8 cellular contexts compared by ENCODE assay signal in genomic region chr9:129884220-129885017, GRCh38. TPM values are rescaled to one million over a fixed set of nuclear protein-coding genes. Genes with fewer than 3 reads are reported as not detected.
DNase-seq lines count a peak whose midpoint lies in the region; ATAC-seq and TF ChIP-seq lines count a peak whose summit lies in the region.

No MANE protein-coding gene starts in this region.

- peak; percentile 93 to 98 (median 96) for DNase-seq in CD4-positive, alpha-beta T cell
- DNase-seq in OCI-LY7 (ENCODE audit: low spot score), result peak; percentile 97
- DNase-seq in activated T-cell treated with anti-CD3 and anti-CD28 coated beads for 24 hours (ENCODE audit: low read depth), result peak; percentile 92
- peak; percentile 94 to 95 for DNase-seq in erythroblast (lab: John Stamatoyannopoulos, UW)
- DNase-seq in stimulated activated CD8-positive, alpha-beta memory T cell treated with anti-CD3 and anti-CD28 coated beads, Interleukin-4, amount 100 ng/mL, for 48 hours, result peak; percentile 97

- TF ChIP-seq POLR2A in erythroblast (IDR thresholded peaks at IDR 0.05; ENCODE audit: low read length), result peak; percentile 91

- H3K4me1 Mint-ChIP-seq in CD4-positive, alpha-beta T cell (ENCODE audit: low read depth), result peaks cover 53% of the 10 kb centered on the region

- no peaks in the 10 kb centered on the region for H3K27me3 ChIP-seq in CD4-positive, alpha-beta T cell (ENCODE audit: control insufficient read depth, insufficient read depth, low read length)
- no peaks in the 10 kb centered on the region for H3K27me3 ChIP-seq in HUES48 (ENCODE audit: control insufficient read depth, insufficient read depth, low read length)
- no peaks in the 10 kb centered on the region for H3K27me3 ChIP-seq in mucosa of rectum (ENCODE audit: control insufficient read depth in 2 of 2, insufficient read depth in 2 of 2, low read length in 2 of 2)

- peak overlapping the region; percentile 53 for H3K4me3 ChIP-seq in HUES48 (ENCODE audit: low read depth, low read length)
- H3K4me3 ChIP-seq in OCI-LY7 (ENCODE audit: low read depth, low read length, poor library complexity, severe bottlenecking), result peak overlapping the region; percentile 66
- peak overlapping the region; percentile 71 to 84 for H3K4me3 ChIP-seq in mucosa of rectum (ENCODE audit: low read length in 2 of 2)

- H3K9me3 ChIP-seq in CD4-positive, alpha-beta T cell (ENCODE audit: control insufficient read depth, low read length), result no peaks in the 10 kb centered on the region
- H3K9me3 ChIP-seq in HUES48 (ENCODE audit: control insufficient read depth, insufficient read depth, low read length), result no peaks in the 10 kb centered on the region
- H3K9me3 ChIP-seq in OCI-LY7 (ENCODE audit: low read length), result peaks cover under 1% of the 10 kb centered on the region; the same call in 1 of the 2 replicates
- H3K9me3 ChIP-seq in mucosa of rectum (ENCODE audit: control insufficient read depth in 2 of 2, low read length in 2 of 2), result no peaks in the 10 kb centered on the region

- peak overlapping the region; percentile 99 for H3K27ac Mint-ChIP-seq in CD4-positive, alpha-beta T cell

- H3K36me3 Mint-ChIP-seq in CD4-positive, alpha-beta T cell (ENCODE audit: low read depth), result peaks cover 38% of the 10 kb centered on the region

- peak overlapping the region; percentile 95 for H3K4me2 ChIP-seq in OCI-LY7 (ENCODE audit: low read length)

- POLR2A ChIA-PET in CD4-positive, alpha-beta T cell (lab: Charles Lee), result interaction anchor here (1.0 to 13.2 kb wide), 16 partner anchors 10 to 169 kb away, joined by 3 to 206 read pairs (median 22); partner anchors contain the start of genes C9orf78, FNBP1, TOR1A and USP20
- POLR2A ChIA-PET in OCI-LY7 (lab: Charles Lee), result interaction anchor here (0.6 to 1.8 kb wide), 2 partner anchors 49 to 170 kb away, joined by 3 to 7 read pairs; partner anchors contain the start of genes C9orf78, GPR107 and USP20

- intact Hi-C loops in CD4-positive, alpha-beta T cell (cut with DNase I, micrococcal nuclease), result loop anchor here (1.0 to 10.0 kb wide), 8 partner anchors 16 to 350 kb away; partner anchors contain the start of genes C9orf78 (in 1 of the 2), FNBP1 (in 1 of the 2) and USP20 (in 1 of the 2)
- intact Hi-C loops in OCI-LY7 (cut with micrococcal nuclease; ENCODE audit: unreplicated experiment), result loop anchor here (1.0 to 2.0 kb wide), 4 partner anchors 50 to 356 kb away; partner anchors contain the start of genes C9orf78 and USP20

- no peaks in the 10 kb centered on the region for H3K9me2 ChIP-seq in OCI-LY7 (ENCODE audit: insufficient read depth, low read length)

- peak overlapping the region; percentile 99 for H3K27ac ChIP-seq in CD4-positive, alpha-beta T cell (ENCODE audit: low read depth, low read length)
- H3K27ac ChIP-seq in HUES48 (ENCODE audit: low read depth, low read length) (peak overlapping the region; percentile 61), OCI-LY7 (ENCODE audit: low read depth, low read length, poor library complexity, severe bottlenecking) (peak overlapping the region; percentile 93), mucosa of rectum (ENCODE audit: low read depth in 2 of 2, low read length in 2 of 2) (peak overlapping the region; percentile 73 to 85)

- no peaks in the 10 kb centered on the region for H3K27me3 Mint-ChIP-seq in CD4-positive, alpha-beta T cell

- H3K9ac ChIP-seq in HUES48 (ENCODE audit: low read depth, low read length), result peak overlapping the region; percentile 48; the same call in 1 of the 2 replicates
- H3K9ac ChIP-seq in mucosa of rectum (ENCODE audit: low read depth in 1 of 2, low read length in 2 of 2), result peak overlapping the region; percentile 73 to 74

- CTCF ChIA-PET in CD4-positive, alpha-beta T cell (lab: Charles Lee), result interaction anchor here (0.7 to 2.2 kb wide), 14 partner anchors 11 to 351 kb away, joined by 3 to 19 read pairs (median 4); partner anchors contain the start of genes C9orf78 and USP20
- CTCF ChIA-PET in OCI-LY7 (lab: Charles Lee; ENCODE audit: unreplicated experiment), result interaction anchor here (0.6 kb wide), 1 partner anchor 23 kb away, joined by 3 read pairs; no protein-coding TSS in a partner anchor

- no peaks in the 10 kb centered on the region for H4K20me1 ChIP-seq in OCI-LY7 (ENCODE audit: insufficient read depth, low read length)

- H3K4me1 ChIP-seq in HUES48 (ENCODE audit: control insufficient read depth, insufficient read depth, low read length), result peaks cover 36% of the 10 kb centered on the region
- peaks cover 55% of the 10 kb centered on the region for H3K4me1 ChIP-seq in OCI-LY7 (ENCODE audit: insufficient read depth, low read length, poor library complexity, severe bottlenecking)
- H3K4me1 ChIP-seq in mucosa of rectum (ENCODE audit: control insufficient read depth in 2 of 2, insufficient read depth in 2 of 2, low read length in 2 of 2), result peaks cover 24 to 25% of the 10 kb centered on the region in 2 donors

- ATAC-seq in CD4-positive, alpha-beta T cell (ENCODE audit: poor library complexity), result peak; percentile 55
- peak; percentile 40 for ATAC-seq in GM19467 (IDR thresholded peaks at IDR 0.05; ENCODE audit: unreplicated experiment)

- H3K79me2 ChIP-seq in OCI-LY7 (ENCODE audit: insufficient read depth, low read depth, low read length), result peaks cover 14% of the 10 kb centered on the region; the same call in 1 of the 2 replicates

- peak; percentile 31 for TF ChIP-seq CTCF in CD4-positive, alpha-beta T cell (IDR thresholded peaks at IDR 0.05)
- peak; percentile 31; the same call in 1 of the 2 replicates for TF ChIP-seq CTCF in OCI-LY7 (conservative IDR thresholded peaks at IDR 0.05; ENCODE audit: low read length)

- H2AFZ ChIP-seq in OCI-LY7 (ENCODE audit: low read length), result peak overlapping the region; percentile 33; the same call in 1 of the 2 replicates

- H3K36me3 ChIP-seq in HUES48 (ENCODE audit: control insufficient read depth, insufficient read depth, low read length) (peaks cover 13% of the 10 kb centered on the region), OCI-LY7 (ENCODE audit: insufficient read depth, low read length) (peaks cover 29% of the 10 kb centered on the region), mucosa of rectum (ENCODE audit: control insufficient read depth in 2 of 2, insufficient read depth in 2 of 2, low read length in 2 of 2) (peaks cover 11 to 13% of the 10 kb centered on the region in 2 donors)

- H3K9me3 Mint-ChIP-seq in CD4-positive, alpha-beta T cell, result no peaks in the 10 kb centered on the region

- peak overlapping the region; percentile 96 for H3K4me3 Mint-ChIP-seq in CD4-positive, alpha-beta T cell

- BruUV-seq in OCI-LY7 (replicated peaks; lab: Mats Ljungman, UMichigan), result no TSS peak

RNA-seq across cellular contexts. Expression of gene USP20, which starts 49.2 kb away (rescaled TPM):
- total RNA-seq in CD4-positive, alpha-beta T cell, result 10 to 100 TPM; 80.4 to 80.9 TPM
- 14.4 and 15.5 TPM in 2 replicates for total RNA-seq in OCI-LY7 (2014; rRNA removed; shearing (Covaris generic))
- total RNA-seq in OCI-LY7 (2022), result 24.1 and 26.1 TPM in 2 replicates

RNA-seq across cellular contexts. Expression of gene C9orf78, which starts 49.3 kb away (rescaled TPM):
- 100 to 1,000 TPM; 145 to 159 TPM for total RNA-seq in CD4-positive, alpha-beta T cell
- 49.4 and 57.6 TPM in 2 replicates for total RNA-seq in OCI-LY7 (2014; rRNA removed; shearing (Covaris generic))
- total RNA-seq in OCI-LY7 (2022), result 60.6 and 62.4 TPM in 2 replicates

Comparison
In these comparisons a context has a peak if more than half of its experiments do, and no peak if none do; other contexts are left out.
1. Peak in every context shown above with its lines: DNase-seq, ATAC-seq, H3K4me3 ChIP-seq and H3K27ac ChIP-seq.